ENCODE assay signal across 8 cellular contexts in genomic region chr3:132641837-132642538, GRCh38. TPM values are rescaled to one million over a fixed set of nuclear protein-coding genes. Genes with fewer than 3 reads are reported as not detected.
DNase-seq lines count a peak whose midpoint lies in the region; FAIRE-seq and TF ChIP-seq lines count a peak whose summit lies in the region.

No MANE protein-coding gene starts in this region.

- TF ChIP-seq CTCF in AG09309 (IDR thresholded peaks at IDR 0.05; ENCODE audit: control insufficient read depth, insufficient read depth, low read depth, low read length, missing control alignments) (peak; percentile 57), right atrium auricular region (IDR thresholded peaks at IDR 0.05) (peak; percentile 60 to 82)

- no peak overlapping the region for H3K4me3 Mint-ChIP-seq in activated CD4-positive, alpha-beta T cell treated with anti-CD3 and anti-CD28 coated beads, Interleukin-2, amount 10 ng/mL, durations not matched to agents 24 days and 14 days

- no peaks in the 10 kb centered on the region for H3K27me3 ChIP-seq in right atrium auricular region

- no peak overlapping the region for H3K27ac Mint-ChIP-seq in activated CD4-positive, alpha-beta T cell treated with anti-CD3 and anti-CD28 coated beads, Interleukin-2, amount 10 ng/mL, durations not matched to agents 24 days and 14 days

- peaks cover 21% of the 10 kb centered on the region for H3K36me3 Mint-ChIP-seq in activated CD4-positive, alpha-beta T cell treated with anti-CD3 and anti-CD28 coated beads, Interleukin-2, amount 10 ng/mL, durations not matched to agents 24 days and 14 days (ENCODE audit: low read depth)

- intact Hi-C loops in activated CD4-positive, alpha-beta T cell treated with anti-CD3 and anti-CD28 coated beads, Interleukin-2, amount 10 ng/mL, durations not matched to agents 24 days and 14 days (cut with micrococcal nuclease): loop anchor here (1.0 kb wide), 2 partner anchors 106 to 290 kb away; no protein-coding TSS in a partner anchor

- peaks cover 12% of the 10 kb centered on the region for H3K36me3 ChIP-seq in right atrium auricular region

- H3K27me3 Mint-ChIP-seq in activated CD4-positive, alpha-beta T cell treated with anti-CD3 and anti-CD28 coated beads, Interleukin-2, amount 10 ng/mL, durations not matched to agents 24 days and 14 days: no peaks in the 10 kb centered on the region

- H3K4me3 ChIP-seq in AG09309 (ENCODE audit: control insufficient read depth, low read depth, low read length) (no peak overlapping the region), right atrium auricular region (no peak overlapping the region)

- H3K27ac ChIP-seq in right atrium auricular region: no peak overlapping the region

- no peak for DNase-seq in AG09309 (ENCODE audit: low read depth)
- DNase-seq in GM19239 (ENCODE audit: insufficient read length, low spot score): peak; percentile 16
- DNase-seq in NCI-H2171 (lab: John Stamatoyannopoulos, UW): peak; percentile 8
- DNase-seq in amniotic epithelial cell (ENCODE audit: low read depth): peak; percentile 47
- no peak for DNase-seq in right atrium auricular region (ENCODE audit: low spot score)
- peak; percentile 75 for DNase-seq in superior temporal gyrus (ENCODE audit: extremely low spot score)
- DNase-seq in GDM1 (lab: John Stamatoyannopoulos, UW): no peak
- DNase-seq in activated CD4-positive, alpha-beta T cell treated with anti-CD3 and anti-CD28 coated beads, Interleukin-2, amount 10 ng/mL, durations not matched to agents 24 days and 14 days: no peak

- no peaks in the 10 kb centered on the region for H3K4me1 ChIP-seq in right atrium auricular region

- H3K9me3 ChIP-seq in right atrium auricular region: no peaks in the 10 kb centered on the region

- no peaks in the 10 kb centered on the region for H3K9me3 Mint-ChIP-seq in activated CD4-positive, alpha-beta T cell treated with anti-CD3 and anti-CD28 coated beads, Interleukin-2, amount 10 ng/mL, durations not matched to agents 24 days and 14 days

- FAIRE-seq in GM19239 (lab: Jason Lieb, UNC): peak; percentile 74

- H3K4me1 Mint-ChIP-seq in activated CD4-positive, alpha-beta T cell treated with anti-CD3 and anti-CD28 coated beads, Interleukin-2, amount 10 ng/mL, durations not matched to agents 24 days and 14 days: peaks cover 7% of the 10 kb centered on the region

RNA-seq across cellular contexts. Expression of gene ACAD11, which starts 17.6 kb away (rescaled TPM):
- total RNA-seq in right atrium auricular region: 10 to 100 TPM; 18.0 to 26.0 TPM
- 12.9 and 18.9 TPM in 2 replicates for total RNA-seq in activated CD4-positive, alpha-beta T cell treated with anti-CD3 and anti-CD28 coated beads, Interleukin-2, amount 10 ng/mL, durations not matched to agents 24 days and 14 days

RNA-seq across cellular contexts. Expression of gene UBA5, which starts 18.1 kb away (rescaled TPM):
- total RNA-seq in right atrium auricular region: 10 to 100 TPM; 23.3 to 27.1 TPM
- total RNA-seq in activated CD4-positive, alpha-beta T cell treated with anti-CD3 and anti-CD28 coated beads, Interleukin-2, amount 10 ng/mL, durations not matched to agents 24 days and 14 days: 81.9 and 85.1 TPM in 2 replicates

RNA-seq across cellular contexts. Expression of gene ACKR4, which starts 44.9 kb away (rescaled TPM):
- total RNA-seq in right atrium auricular region: 1 to 10 TPM; 3.9 to 7.9 TPM
- 0.26 and 0.58 TPM in 2 replicates for total RNA-seq in activated CD4-positive, alpha-beta T cell treated with anti-CD3 and anti-CD28 coated beads, Interleukin-2, amount 10 ng/mL, durations not matched to agents 24 days and 14 days

Comparison
In these comparisons a context has a peak if more than half of its experiments do, and no peak if none do; other contexts are left out.
1. DNase-seq: peak in GM19239 (single experiment), NCI-H2171 (single experiment), amniotic epithelial cell (single experiment) and superior temporal gyrus (single experiment); none in AG09309 (single experiment), right atrium auricular region (single experiment), GDM1 (single experiment) and activated CD4-positive, alpha-beta T cell treated with anti-CD3 and anti-CD28 coated beads, Interleukin-2, amount 10 ng/mL, durations not matched to agents 24 days and 14 days (single experiment).